Comparison of ENCODE assay signal across 15 cellular contexts in the genomic region with DNA sequence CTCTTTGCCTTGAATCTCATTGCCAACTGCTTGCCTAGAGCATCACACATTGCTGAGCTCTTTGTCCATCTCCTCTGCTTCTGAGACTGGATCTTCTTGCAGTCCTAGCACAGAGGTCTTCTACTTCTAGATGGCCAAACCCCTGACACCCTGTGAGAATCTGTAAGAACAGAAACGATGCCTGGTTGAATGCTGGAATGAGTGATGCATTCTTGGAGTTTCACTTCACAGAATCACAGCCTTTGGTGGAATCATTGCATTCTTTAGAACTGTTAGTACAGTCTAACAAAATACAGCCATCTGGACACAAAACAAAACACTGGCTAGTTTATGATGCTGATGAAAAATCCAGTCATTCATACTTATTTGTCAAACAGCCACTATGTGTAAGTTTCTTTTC.
DNase-seq lines count a peak whose midpoint lies in the region; ATAC-seq and TF ChIP-seq lines count a peak whose summit lies in the region.
"Had no signal": no experiment of that assay in that cellular context is flagged by ENCODE, and none has a peak within 500 bp of the region (broad histone marks: within the 10 kb centered on the region; RNA-seq: fewer than 3 reads in every experiment).

No MANE protein-coding gene starts in this region.

- H3K4me1 ChIP-seq in effector memory CD4-positive, alpha-beta T cell (ENCODE audit: control insufficient read depth, insufficient read depth, low read length, poor library complexity, severe bottlenecking), result peaks cover 37% of the 10 kb centered on the region
- H3K4me1 ChIP-seq in vagina, result no peaks in the 10 kb centered on the region
- H3K4me1 ChIP-seq: psoas muscle, transverse colon had no signal

- peaks cover 15 to 17% of the 10 kb centered on the region in 2 donors for H3K36me3 Mint-ChIP-seq in activated T-cell treated with anti-CD3 and anti-CD28 coated beads, Interleukin-2, amount 50 U/mL, for 72 hours (ENCODE audit: insufficient read depth in 2 of 2)
- H3K36me3 Mint-ChIP-seq in mesothelial cell of epicardium, result peaks cover under 1% of the 10 kb centered on the region

- no peak for DNase-seq in activated T-cell treated with anti-CD3 and anti-CD28 coated beads, Interleukin-2, amount 50 U/mL, for 72 hours
- no peak for DNase-seq in activated T-cell treated with anti-CD3 and anti-CD28 coated beads for 4 hours
- DNase-seq in RPMI7951 (ENCODE audit: low read depth), result peak; percentile 23
- no peak for DNase-seq in effector memory CD4-positive, alpha-beta T cell
- DNase-seq in stimulated activated naive CD8-positive, alpha-beta T cell treated with anti-CD3 and anti-CD28 coated beads, Interleukin-15, amount 100 ng/mL, for 72 hours, result no peak
- DNase-seq in NCI-H2029 treated with DMSO at 0.1 percent for 48 hours (lab: John Stamatoyannopoulos, UW), result no peak
- no peak for DNase-seq in mesothelial cell of epicardium (ENCODE audit: low spot score in 2 of 2, unreplicated experiment in 2 of 2)
- DNase-seq in vagina (ENCODE audit: extremely low spot score in 2 of 2), result no peak
- DNase-seq: AML-193, NCI-H2029, NCI-H526 treated with DMSO at 0.1 percent for 48 hours, psoas muscle, RPMI8226, transverse colon had no signal

- no peaks in the 10 kb centered on the region for H3K36me3 ChIP-seq in effector memory CD4-positive, alpha-beta T cell (ENCODE audit: control insufficient read depth, insufficient read depth, low read length)
- no peaks in the 10 kb centered on the region for H3K36me3 ChIP-seq in vagina
- H3K36me3 ChIP-seq: transverse colon had no signal

- TF ChIP-seq POLR2A in vagina (IDR thresholded peaks at IDR 0.05), result no peak

- peak; percentile 74 for ATAC-seq in activated T-cell treated with anti-CD3 and anti-CD28 coated beads, Interleukin-2, amount 50 U/mL, for 72 hours (replicated peaks in 1 of 2)
- ATAC-seq in stimulated activated naive CD8-positive, alpha-beta T cell treated with anti-CD3 and anti-CD28 coated beads, Interleukin-15, amount 100 ng/mL, for 72 hours, result peak; percentile 62
- ATAC-seq: psoas muscle had no signal

- H3K4me3 ChIP-seq in effector memory CD4-positive, alpha-beta T cell (ENCODE audit: insufficient read depth, low read depth, low read length, poor library complexity, severe bottlenecking), result no peak overlapping the region
- no peak overlapping the region for H3K4me3 ChIP-seq in vagina
- H3K4me3 ChIP-seq: psoas muscle, transverse colon had no signal

- H3K27me3 Mint-ChIP-seq in activated T-cell treated with anti-CD3 and anti-CD28 coated beads, Interleukin-2, amount 50 U/mL, for 72 hours (ENCODE audit: low read depth), result peaks cover 6% of the 10 kb centered on the region
- peaks cover 10% of the 10 kb centered on the region for H3K27me3 Mint-ChIP-seq in stimulated activated naive CD8-positive, alpha-beta T cell treated with anti-CD3 and anti-CD28 coated beads, Interleukin-15, amount 100 ng/mL, for 72 hours
- H3K27me3 Mint-ChIP-seq in mesothelial cell of epicardium (ENCODE audit: low read depth), result no peaks in the 10 kb centered on the region

- peak overlapping the region; percentile 51 to 55 for H3K4me3 Mint-ChIP-seq in activated T-cell treated with anti-CD3 and anti-CD28 coated beads, Interleukin-2, amount 50 U/mL, for 72 hours
- peak overlapping the region; percentile 45 to 52 for H3K4me3 Mint-ChIP-seq in stimulated activated naive CD8-positive, alpha-beta T cell treated with anti-CD3 and anti-CD28 coated beads, Interleukin-15, amount 100 ng/mL, for 72 hours
- H3K4me3 Mint-ChIP-seq in mesothelial cell of epicardium, result no peak overlapping the region

- intact Hi-C loops in vagina (cut with DNase I), result no loop called here

- H3K9me3 ChIP-seq in effector memory CD4-positive, alpha-beta T cell (ENCODE audit: control insufficient read depth, low read length), result peaks cover 8% of the 10 kb centered on the region
- H3K9me3 ChIP-seq in vagina, result no peaks in the 10 kb centered on the region
- H3K9me3 ChIP-seq: psoas muscle, transverse colon had no signal

- H3K9me3 Mint-ChIP-seq in activated T-cell treated with anti-CD3 and anti-CD28 coated beads, Interleukin-2, amount 50 U/mL, for 72 hours, result peaks cover 11 to 12% of the 10 kb centered on the region in 2 donors
- H3K9me3 Mint-ChIP-seq in stimulated activated naive CD8-positive, alpha-beta T cell treated with anti-CD3 and anti-CD28 coated beads, Interleukin-15, amount 100 ng/mL, for 72 hours, result peaks cover 23 to 29% of the 10 kb centered on the region in 2 donors
- H3K9me3 Mint-ChIP-seq in mesothelial cell of epicardium, result peaks cover 41% of the 10 kb centered on the region

- peak overlapping the region; percentile 40 for H3K27ac ChIP-seq in effector memory CD4-positive, alpha-beta T cell (ENCODE audit: insufficient read depth, low read length, poor library complexity, severe bottlenecking)
- no peak overlapping the region for H3K27ac ChIP-seq in vagina
- H3K27ac ChIP-seq: HL-60, psoas muscle, transverse colon had no signal

- H3K4me1 Mint-ChIP-seq in activated T-cell treated with anti-CD3 and anti-CD28 coated beads, Interleukin-2, amount 50 U/mL, for 72 hours (ENCODE audit: low read depth), result peaks cover 32% of the 10 kb centered on the region
- peaks cover 26% of the 10 kb centered on the region for H3K4me1 Mint-ChIP-seq in stimulated activated naive CD8-positive, alpha-beta T cell treated with anti-CD3 and anti-CD28 coated beads, Interleukin-15, amount 100 ng/mL, for 72 hours
- peaks cover 11% of the 10 kb centered on the region for H3K4me1 Mint-ChIP-seq in mesothelial cell of epicardium

- no peaks in the 10 kb centered on the region for H3K27me3 ChIP-seq in effector memory CD4-positive, alpha-beta T cell (replicated peaks; ENCODE audit: control insufficient read depth, insufficient read depth, low read length, poor library complexity, severe bottlenecking)
- no peaks in the 10 kb centered on the region for H3K27me3 ChIP-seq in vagina

- H3K27ac Mint-ChIP-seq in activated T-cell treated with anti-CD3 and anti-CD28 coated beads, Interleukin-2, amount 50 U/mL, for 72 hours, result peak overlapping the region; percentile 75
- H3K27ac Mint-ChIP-seq in stimulated activated naive CD8-positive, alpha-beta T cell treated with anti-CD3 and anti-CD28 coated beads, Interleukin-15, amount 100 ng/mL, for 72 hours, result peak overlapping the region; percentile 66 to 75
- H3K27ac Mint-ChIP-seq in mesothelial cell of epicardium, result no peak overlapping the region

- TF ChIP-seq CTCF in mesothelial cell of epicardium (IDR thresholded peaks at IDR 0.05; ENCODE audit: unreplicated experiment) (no peak), vagina (IDR thresholded peaks at IDR 0.05) (no peak)
